19 cellular contexts compared by ENCODE assay signal in genomic region chr15:91696981-91697380, GRCh38.
A peak's percentile ranks its signal among the peaks of the same experiment; 100 is the strongest.
DNase-seq lines count a peak whose midpoint lies in the region; ATAC-seq, FAIRE-seq and TF ChIP-seq lines count a peak whose summit lies in the region.
"Had no signal": no experiment of that assay in that cellular context is flagged by ENCODE, and none has a peak within 500 bp of the region (broad histone marks: within the 10 kb centered on the region; RNA-seq: fewer than 3 reads in every experiment).

No MANE protein-coding gene starts in this region.

- H3K79me2 ChIP-seq in astrocyte (ENCODE audit: insufficient read depth, low read length) (no peaks in the 10 kb centered on the region), neural progenitor cell (ENCODE audit: low read depth) (no peaks in the 10 kb centered on the region)

- H3K4me1 ChIP-seq in astrocyte (ENCODE audit: insufficient read depth, low read length) (peaks cover 12% of the 10 kb centered on the region), neural progenitor cell (peaks cover 5% of the 10 kb centered on the region), HAP-1 (no peaks in the 10 kb centered on the region)
- H3K4me1 ChIP-seq: Caco-2 had no signal

- H3K9ac ChIP-seq in astrocyte (ENCODE audit: low read length) (no peak overlapping the region), neural progenitor cell (no peak overlapping the region)

- H3K4me2 ChIP-seq in astrocyte (ENCODE audit: low read length), result no peak overlapping the region
- H3K4me2 ChIP-seq in neural progenitor cell, result no peak overlapping the region
- H3K4me2 ChIP-seq: GM23338 had no signal

- H3K27ac Mint-ChIP-seq in astrocyte (ENCODE audit: unreplicated experiment) (no peak overlapping the region), neural progenitor cell (no peak overlapping the region)
- H3K27ac Mint-ChIP-seq: CD4-positive, alpha-beta T cell; GM23338; IgD-negative memory B cell had no signal

- H3K9me3 ChIP-seq in astrocyte (ENCODE audit: insufficient read depth, low read depth, low read length) (no peaks in the 10 kb centered on the region), neural progenitor cell (ENCODE audit: low read depth) (no peaks in the 10 kb centered on the region), HAP-1 (no peaks in the 10 kb centered on the region)
- H3K9me3 ChIP-seq: BE2C, Caco-2 had no signal

- H3K27me3 ChIP-seq in astrocyte (ENCODE audit: insufficient read depth, low read length), result no peaks in the 10 kb centered on the region
- H3K27me3 ChIP-seq in neural progenitor cell, result no peaks in the 10 kb centered on the region
- no peaks in the 10 kb centered on the region for H3K27me3 ChIP-seq in HAP-1 (ENCODE audit: low read depth)
- H3K27me3 ChIP-seq: BE2C had no signal

- H3K4me1 Mint-ChIP-seq in astrocyte (ENCODE audit: low read depth, unreplicated experiment) (peaks cover 15% of the 10 kb centered on the region), neural progenitor cell (peaks cover 44% of the 10 kb centered on the region)
- H3K4me1 Mint-ChIP-seq: GM23338, IgD-negative memory B cell had no signal

- no peak overlapping the region for H3K27ac ChIP-seq in astrocyte (ENCODE audit: low read depth, low read length)
- H3K27ac ChIP-seq in neural progenitor cell, result no peak overlapping the region

- no peak overlapping the region for H3K4me3 ChIP-seq in astrocyte (ENCODE audit: insufficient read depth, low read depth, low read length)
- no peak overlapping the region for H3K4me3 ChIP-seq in neural progenitor cell
- no peak overlapping the region for H3K4me3 ChIP-seq in HAP-1
- H3K4me3 ChIP-seq: GM23338 had no signal

- FAIRE-seq in astrocyte (lab: Jason Lieb, UNC), result no peak
- FAIRE-seq: A204.1, D721Med, H54, HepG2 had no signal

- H3K9me3 Mint-ChIP-seq in astrocyte (ENCODE audit: unreplicated experiment), result no peaks in the 10 kb centered on the region
- no peaks in the 10 kb centered on the region for H3K9me3 Mint-ChIP-seq in neural progenitor cell
- H3K9me3 Mint-ChIP-seq: CD4-positive, alpha-beta T cell; GM23338; IgD-negative memory B cell had no signal

- H4K20me1 ChIP-seq in astrocyte (ENCODE audit: insufficient read depth, low read length) (no peaks in the 10 kb centered on the region), neural progenitor cell (ENCODE audit: low read depth) (no peaks in the 10 kb centered on the region)

- no peak overlapping the region for H2AFZ ChIP-seq in astrocyte (ENCODE audit: low read depth, low read length)
- peak overlapping the region; percentile 54 for H2AFZ ChIP-seq in neural progenitor cell (replicated peaks)
- H2AFZ ChIP-seq: GM23338 had no signal

- TF ChIP-seq CTCF in astrocyte (IDR thresholded peaks at IDR 0.05; ENCODE audit: insufficient read depth, low read depth, low read length), result no peak
- TF ChIP-seq CTCF in neural progenitor cell (IDR thresholded peaks at IDR 0.05), result no peak

- ATAC-seq in GM21423 (IDR thresholded peaks at IDR 0.05; ENCODE audit: unreplicated experiment) (no peak), GM18870 (IDR thresholded peaks at IDR 0.05; ENCODE audit: unreplicated experiment) (no peak)
- ATAC-seq: GM23338, HepG2 had no signal

- peak; percentile 8 for DNase-seq in astrocyte (ENCODE audit: low read depth)
- peak; percentile 20 for DNase-seq in foreskin melanocyte
- no peak for DNase-seq in neural progenitor cell (ENCODE audit: low spot score)
- DNase-seq in HAP-1 (ENCODE audit: low spot score in 2 of 2), result no peak
- DNase-seq: ACHN; BE2C; C1 segment of cervical spinal cord; Caco-2; CD4-positive, alpha-beta T cell; GDM1; KBM-7 had no signal

- no peaks in the 10 kb centered on the region for H3F3A ChIP-seq in neural progenitor cell (ENCODE audit: low read depth)

- H3K36me3 Mint-ChIP-seq in astrocyte (ENCODE audit: low read depth, unreplicated experiment) (no peaks in the 10 kb centered on the region), neural progenitor cell (no peaks in the 10 kb centered on the region)

- in situ Hi-C loops in HAP-1 (cut with MboI; ENCODE audit: low sequenced_read_pairs), result no loop called here

- no peaks in the 10 kb centered on the region for H3K36me3 ChIP-seq in astrocyte (ENCODE audit: insufficient read depth, low read length)
- no peaks in the 10 kb centered on the region for H3K36me3 ChIP-seq in neural progenitor cell
- H3K36me3 ChIP-seq in HAP-1 (replicated peaks), result no peaks in the 10 kb centered on the region
- H3K36me3 ChIP-seq: BE2C had no signal

- H3K4me3 Mint-ChIP-seq in astrocyte (ENCODE audit: unreplicated experiment) (no peak overlapping the region), neural progenitor cell (no peak overlapping the region)
- H3K4me3 Mint-ChIP-seq: CD4-positive, alpha-beta T cell; GM23338; IgD-negative memory B cell had no signal

- H3K27me3 Mint-ChIP-seq in astrocyte (ENCODE audit: low read depth, unreplicated experiment) (peaks cover 3% of the 10 kb centered on the region), neural progenitor cell (ENCODE audit: insufficient read depth, low read depth) (peaks cover 2% of the 10 kb centered on the region)
- H3K27me3 Mint-ChIP-seq: CD4-positive, alpha-beta T cell had no signal

Comparison
In these comparisons a context has a peak if more than half of its experiments do, and no peak if none do; other contexts are left out.
1. DNase-seq: peak in astrocyte (single experiment) and foreskin melanocyte (single experiment); none in neural progenitor cell (single experiment) and HAP-1 (0 of 2).